14 cellular contexts compared by ENCODE assay signal in genomic region chr10:7424315-7424714, GRCh38. TPM values are rescaled to one million over a fixed set of nuclear protein-coding genes. Genes with fewer than 3 reads are reported as not detected.
DNase-seq lines count a peak whose midpoint lies in the region; ATAC-seq, FAIRE-seq and TF ChIP-seq lines count a peak whose summit lies in the region.
"Had no signal": no experiment of that assay in that cellular context is flagged by ENCODE, and none has a peak within 500 bp of the region (broad histone marks: within the 10 kb centered on the region; RNA-seq: fewer than 3 reads in every experiment).

No MANE protein-coding gene starts in this region.

- H3K23me2 ChIP-seq in H1 (ENCODE audit: low read depth, low read length): no peaks in the 10 kb centered on the region; the same call in none of the 2 replicates

- POLR2A ChIA-PET in H1 (lab: Charles Lee; ENCODE audit: partially characterized antibody): interaction anchor here (2.4 kb wide), 1 partner anchor 16 kb away, joined by 10 read pairs; no protein-coding TSS in a partner anchor

- H2BK12ac ChIP-seq in H1 (ENCODE audit: low read depth, low read length): peak overlapping the region; percentile 98

- no peak overlapping the region for H3K56ac ChIP-seq in H1 (replicated peaks; ENCODE audit: insufficient read length, low read depth, low read length)

- no peaks in the 10 kb centered on the region for H3K79me2 ChIP-seq in OCI-LY3 (ENCODE audit: low read length)
- H3K79me2 ChIP-seq in H1 (ENCODE audit: control insufficient read depth in 1 of 2, insufficient read depth in 2 of 2, low read length in 2 of 2): no peaks in the 10 kb centered on the region

- H3K27ac ChIP-seq in OCI-LY3 (ENCODE audit: low read length) (peak overlapping the region; percentile 27), H1 (ENCODE audit: low read depth, low read length) (no peak overlapping the region)
- H3K27ac ChIP-seq: breast epithelium, heart left ventricle, left ventricle myocardium inferior had no signal

- peak overlapping the region; percentile 83 for H2AFZ ChIP-seq in OCI-LY3 (ENCODE audit: low read depth, low read length)
- no peak overlapping the region for H2AFZ ChIP-seq in H1 (ENCODE audit: low read length)

- CTCF ChIA-PET in H1 (lab: Charles Lee; ENCODE audit: partially characterized antibody): interaction anchor here (0.6 to 1.5 kb wide), 3 partner anchors 8 to 89 kb away, joined by 3 read pairs; no protein-coding TSS in a partner anchor

- H2BK15ac ChIP-seq in H1 (ENCODE audit: low read length): no peak overlapping the region

- WGBS in H1 (ENCODE audit: extremely low coverage in 1 of 2, insufficient coverage in 1 of 2, insufficient read length in 1 of 2, insufficient replicate concordance in 2 of 2, low coverage in 1 of 2, low lambda C conversion rate in 2 of 2, missing lambda C conversion rate in 1 of 2), 2 experiments: 58% methylated on average over 12 of the region's 12 CpGs; no CpG with 5 or more reads in 1 of the 2 experiments

- FAIRE-seq in H1 (lab: Jason Lieb, UNC) (peak; percentile 28), GM12892 (lab: Jason Lieb, UNC) (no peak)

- H3K27me3 ChIP-seq in OCI-LY3 (ENCODE audit: low read depth, low read length) (no peaks in the 10 kb centered on the region), H1 (replicated peaks in 1 of 4; ENCODE audit: control insufficient read depth in 3 of 4, extremely low read depth in 1 of 4, insufficient read depth in 3 of 4, low read length in 3 of 4) (peaks cover 0 to 1% (median 0%) of the 10 kb centered on the region in 4 experiments; a peak in 1 of 7 replicates)
- H3K27me3 ChIP-seq: breast epithelium had no signal

- peak overlapping the region; percentile 99 for H2BK20ac ChIP-seq in H1 (ENCODE audit: low read length)

- H3K4me2 ChIP-seq in OCI-LY3 (ENCODE audit: low read length): peak overlapping the region; percentile 75
- peak overlapping the region; percentile 30 to 73; a peak in 3 of 4 replicates for H3K4me2 ChIP-seq in H1 (ENCODE audit: insufficient read depth in 1 of 2, low read depth in 2 of 2, low read length in 2 of 2)

- H3K4me1 ChIP-seq in OCI-LY3 (ENCODE audit: low read length): peaks cover 67% of the 10 kb centered on the region
- peaks cover 5 to 23% (median 17%) of the 10 kb centered on the region in 4 experiments; a peak in 6 of 7 replicates for H3K4me1 ChIP-seq in H1 (replicated peaks in 1 of 4; ENCODE audit: control insufficient read depth in 3 of 4, insufficient read depth in 4 of 4, low read length in 3 of 4)
- H3K4me1 ChIP-seq: breast epithelium, heart left ventricle, left ventricle myocardium inferior had no signal

- peak overlapping the region; percentile 57 for H3K4me3 ChIP-seq in OCI-LY3 (ENCODE audit: low read length)
- H3K4me3 ChIP-seq in H1 (ENCODE audit: extremely low read depth in 1 of 4, insufficient read depth in 2 of 4, low read depth in 3 of 4, low read length in 4 of 4): no peak overlapping the region
- H3K4me3 ChIP-seq: breast epithelium, heart left ventricle, left ventricle myocardium inferior had no signal

- TF ChIP-seq EP300 in H1 (IDR thresholded peaks at IDR 0.05; ENCODE audit: borderline replicate concordance in 1 of 2, low read depth in 2 of 2, low read length in 2 of 2): no peak

- DNase-seq in activated T-cell treated with anti-CD3 and anti-CD28 coated beads, Interleukin-2, amount 50 U/mL, for 1 hour: peak; percentile 29
- no peak for DNase-seq in activated T-cell treated with anti-CD3 and anti-CD28 coated beads for 4 hours
- DNase-seq in H1 (ENCODE audit: low read depth in 1 of 2, low spot score in 2 of 2): peak in 1 of 2 experiments; percentile 58
- peak; percentile 9 for DNase-seq in stimulated activated naive CD8-positive, alpha-beta T cell treated with anti-CD3 and anti-CD28 coated beads, Interleukin-15, Interleukin-2, amounts not matched to agents 100 U/mL and 50 U/mL, for 24 hours
- DNase-seq in GM12892 (ENCODE audit: insufficient read length): no peak
- no peak for DNase-seq in SKM-1 (lab: John Stamatoyannopoulos, UW; ENCODE audit: unreplicated experiment)
- DNase-seq: heart left ventricle; left ventricle myocardium inferior; NCI-H345; RPMI8226; stimulated activated CD4-positive, alpha-beta T cell treated with anti-CD3 and anti-CD28 coated beads, Interleukin-12 subunit alpha, Interleukin-12 subunit beta, amount 100 ng/mL, for 4 hours had no signal

- peak in 1 of 2 experiments; percentile 29; a peak in 1 of 4 replicates for TF ChIP-seq RAD21 in H1 (IDR thresholded peaks at IDR 0.05 in 1 of 2, conservative IDR thresholded peaks at IDR 0.05 in 1 of 2; ENCODE audit: low read depth in 2 of 2, low read length in 2 of 2)

- peak overlapping the region; percentile 56 for H4K91ac ChIP-seq in H1 (replicated peaks; ENCODE audit: insufficient read length, low read length)

- no peaks in the 10 kb centered on the region for H3K36me3 ChIP-seq in OCI-LY3 (replicated peaks; ENCODE audit: low read depth, low read length)
- no peaks in the 10 kb centered on the region for H3K36me3 ChIP-seq in H1 (ENCODE audit: control insufficient read depth in 2 of 4, insufficient read depth in 4 of 4, low read length in 3 of 4)
- H3K36me3 ChIP-seq: breast epithelium, heart left ventricle, left ventricle myocardium inferior had no signal

- H3K23ac ChIP-seq in H1 (ENCODE audit: insufficient read length): no peak overlapping the region

- peak overlapping the region; percentile 86 for H2BK5ac ChIP-seq in H1 (ENCODE audit: low read depth, low read length)

- TF ChIP-seq POLR2A in H1 (IDR thresholded peaks at IDR 0.05; ENCODE audit: control extremely low read depth in 1 of 2, low read depth in 2 of 2, low read length in 2 of 2) (no peak), GM12892 (IDR thresholded peaks at IDR 0.05; ENCODE audit: low read depth, low read length) (no peak)

- H4K8ac ChIP-seq in H1 (ENCODE audit: extremely low read depth, insufficient read depth, low read length): peak overlapping the region; percentile 39; the same call in 1 of the 2 replicates

- H4K5ac ChIP-seq in H1 (ENCODE audit: insufficient read length, low read depth, low read length): no peak overlapping the region

- peak overlapping the region; percentile 90 for H2AK5ac ChIP-seq in H1 (ENCODE audit: low read depth, low read length)

- peak; percentile 64 for TF ChIP-seq CTCF in OCI-LY3 (IDR thresholded peaks at IDR 0.05; ENCODE audit: low read depth, low read length)
- TF ChIP-seq CTCF in H1 (IDR thresholded peaks at IDR 0.05; ENCODE audit: control extremely low read depth in 1 of 3, insufficient read depth in 1 of 3, low read depth in 1 of 3, low read length in 3 of 3): peak in 1 of 3 experiments; percentile 12; a peak in 1 of 4 replicates

- no peaks in the 10 kb centered on the region for H3K9me3 ChIP-seq in OCI-LY3 (ENCODE audit: insufficient read depth, low read length)
- no peaks in the 10 kb centered on the region for H3K9me3 ChIP-seq in H1 (ENCODE audit: insufficient read depth in 2 of 2, low read depth in 1 of 2, low read length in 1 of 2)
- H3K9me3 ChIP-seq: breast epithelium, heart left ventricle, left ventricle myocardium inferior had no signal

- no peak overlapping the region for H3K14ac ChIP-seq in H1 (ENCODE audit: insufficient read length)

- peak overlapping the region; percentile 45 for H3K9ac ChIP-seq in OCI-LY3 (ENCODE audit: low read length)
- no peak overlapping the region for H3K9ac ChIP-seq in H1 (replicated peaks in 1 of 4; ENCODE audit: extremely low read depth in 1 of 4, low read depth in 3 of 4, low read length in 3 of 4)

- peak overlapping the region; percentile 83 for H2BK120ac ChIP-seq in H1 (replicated peaks; ENCODE audit: low read depth, low read length)

- no peaks in the 10 kb centered on the region for H4K20me1 ChIP-seq in OCI-LY3 (ENCODE audit: insufficient read depth, low read length)
- H4K20me1 ChIP-seq in H1 (replicated peaks in 1 of 2; ENCODE audit: control insufficient read depth in 1 of 2, insufficient read depth in 2 of 2, low read length in 2 of 2): no peaks in the 10 kb centered on the region

- no peak overlapping the region for H3K4ac ChIP-seq in H1 (replicated peaks; ENCODE audit: insufficient read length, low read depth, low read length)

- H3K18ac ChIP-seq in H1 (ENCODE audit: extremely low read depth, low read length): peak overlapping the region; percentile 68

- H3K79me1 ChIP-seq in H1 (ENCODE audit: low read depth, low read length): no peaks in the 10 kb centered on the region

- no peak for ATAC-seq in stimulated activated naive CD8-positive, alpha-beta T cell treated with anti-CD3 and anti-CD28 coated beads, Interleukin-15, Interleukin-2, amounts not matched to agents 100 U/mL and 50 U/mL, for 24 hours
- ATAC-seq in HG02840 (IDR thresholded peaks at IDR 0.05; ENCODE audit: low FRiP score, unreplicated experiment): no peak
- ATAC-seq: heart left ventricle had no signal

TF ChIP-seq in H1, 55 proteins besides CTCF, POLR2A, EP300 and RAD21:
- TF ChIP-seq ASH2L (IDR thresholded peaks at IDR 0.05; ENCODE audit: low read length) (peak; percentile 33), CBX8 (IDR thresholded peaks at IDR 0.05; ENCODE audit: borderline replicate concordance, low read depth, low read length) (no peak), EZH2 (IDR thresholded peaks at IDR 0.05; ENCODE audit: low read depth, low read length, severe bottlenecking) (peak; percentile 26), PHF8 (conservative IDR thresholded peaks at IDR 0.05; ENCODE audit: low read depth, low read length) (no peak), GABPA (IDR thresholded peaks at IDR 0.05; ENCODE audit: borderline replicate concordance, insufficient read depth, low read length) (no peak)

RNA-seq across cellular contexts. Expression of gene SFMBT2, which starts 13.5 kb away (rescaled TPM):
- total RNA-seq in H1 (2021; fragmentation: NEBNext Ultra II Directional; extraction: Animal tissue kit (Norgen Biotek cat#: 25700)): 8.6 and 11.0 TPM in 2 replicates
- 2.9 and 3.4 TPM in 2 replicates for polyA plus RNA-seq in H1 (2011; rRNA removed)
- 3.7 TPM for polyA plus RNA-seq in H1 (2011; cell fraction: cytosol; rRNA removed)
- 9.6 TPM for polyA plus RNA-seq in H1 (2011; cell fraction: nucleus; rRNA removed)
- 2.8 to 5.2 TPM (median 4.2 TPM) in 4 replicates for polyA plus RNA-seq in H1 (2012, experiment 1 of 2)
- 0.37 TPM for polyA plus RNA-seq in H1 (2012, experiment 2 of 2)
- polyA plus RNA-seq in H1 (2013, experiment 1 of 2): 2.7 TPM
- polyA plus RNA-seq in H1 (2013, experiment 2 of 2): 2.6 TPM
- 10.4 and 10.8 TPM in 2 replicates for polyA minus RNA-seq in H1 (2011; rRNA and poly(A)+ RNA removed)
- 5.7 TPM for polyA minus RNA-seq in H1 (2011; cell fraction: cytosol; rRNA and poly(A)+ RNA removed)
- polyA minus RNA-seq in H1 (2011; cell fraction: nucleus; rRNA and poly(A)+ RNA removed): 21.6 TPM
- 10.0 TPM for polyA plus RNA-seq in GM12892 (2012; ENCODE audit: missing spikeins)

Comparison
In these comparisons a context has a peak if more than half of its experiments do, and no peak if none do; other contexts are left out.
1. DNase-seq: peak in activated T-cell treated with anti-CD3 and anti-CD28 coated beads, Interleukin-2, amount 50 U/mL, for 1 hour (single experiment) and stimulated activated naive CD8-positive, alpha-beta T cell treated with anti-CD3 and anti-CD28 coated beads, Interleukin-15, Interleukin-2, amounts not matched to agents 100 U/mL and 50 U/mL, for 24 hours (single experiment); none in activated T-cell treated with anti-CD3 and anti-CD28 coated beads for 4 hours (single experiment), GM12892 (single experiment) and SKM-1 (single experiment).